ENCODE assay signal across 20 cellular contexts in the genomic region with DNA sequence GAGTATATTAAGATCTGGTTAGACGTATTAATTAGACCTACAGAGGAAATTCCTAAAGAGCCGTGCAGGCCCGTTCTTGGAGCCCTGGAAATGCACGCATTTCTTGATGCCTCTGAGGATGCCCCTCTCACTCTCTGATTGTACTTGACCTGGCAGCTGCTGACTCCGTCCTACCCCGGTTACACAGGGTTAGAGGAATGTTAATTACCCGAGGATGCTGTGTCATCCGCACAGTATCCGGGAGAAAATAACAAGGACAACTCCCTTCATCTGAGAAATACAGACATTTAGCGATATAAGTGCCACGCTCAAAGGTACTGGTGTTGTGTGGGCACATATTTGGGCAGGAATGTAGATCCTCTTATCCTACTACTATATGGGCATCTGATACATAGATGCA.
DNase-seq lines count a peak whose midpoint lies in the region; ATAC-seq, FAIRE-seq and TF ChIP-seq lines count a peak whose summit lies in the region.
"Had no signal": no experiment of that assay in that cellular context is flagged by ENCODE, and none has a peak within 500 bp of the region (broad histone marks: within the 10 kb centered on the region; RNA-seq: fewer than 3 reads in every experiment).

No MANE protein-coding gene starts in this region.

- peak overlapping the region; percentile 68 to 82 for H3K27ac ChIP-seq in breast epithelium
- H3K27ac ChIP-seq: dorsolateral prefrontal cortex, gastroesophageal sphincter, HL-60, uterus had no signal

- H3K9me3 ChIP-seq in breast epithelium = no peaks in the 10 kb centered on the region
- H3K9me3 ChIP-seq: gastroesophageal sphincter, uterus had no signal

- TF ChIP-seq POLR2A in breast epithelium (IDR thresholded peaks at IDR 0.05) = no peak

- no peaks in the 10 kb centered on the region for H3K4me1 ChIP-seq in breast epithelium
- H3K4me1 ChIP-seq: gastroesophageal sphincter, uterus had no signal

- DNase-seq in HTR-8/SVneo (ENCODE audit: insufficient read length, low spot score) = peak; percentile 70
- no peak for DNase-seq in breast epithelium (ENCODE audit: low spot score in 2 of 2)
- DNase-seq in kidney tubule cell (ENCODE audit: low spot score) = peak; percentile 87
- no peak for DNase-seq in T-helper 2 cell
- no peak for DNase-seq in NCI-H1436 treated with DMSO at 0.1 percent for 48 hours (lab: John Stamatoyannopoulos, UW)
- no peak for DNase-seq in OCI-M2 (lab: John Stamatoyannopoulos, UW; ENCODE audit: unreplicated experiment)
- DNase-seq in activated naive CD8-positive, alpha-beta T cell treated with anti-CD3 and anti-CD28 coated beads, Interleukin-2, amount 50 U/mL, for 24 hours = no peak
- DNase-seq: activated CD8-positive, alpha-beta T cell treated with anti-CD3 and anti-CD28 coated beads for 36 hours; aorta; COR-L47; dorsolateral prefrontal cortex; naive B cell; NCI-H187 treated with DMSO at 0.1 percent for 48 hours; NCI-H774; stimulated activated naive CD4-positive, alpha-beta T cell; uterus had no signal

- H3K36me3 ChIP-seq in breast epithelium = no peaks in the 10 kb centered on the region
- H3K36me3 ChIP-seq: gastroesophageal sphincter, uterus had no signal

- no peaks in the 10 kb centered on the region for H3K36me3 Mint-ChIP-seq in activated naive CD8-positive, alpha-beta T cell treated with anti-CD3 and anti-CD28 coated beads, Interleukin-2, amount 50 U/mL, for 24 hours (ENCODE audit: low read depth)
- H3K36me3 Mint-ChIP-seq: naive B cell had no signal

- H3K27ac Mint-ChIP-seq in activated naive CD8-positive, alpha-beta T cell treated with anti-CD3 and anti-CD28 coated beads, Interleukin-2, amount 50 U/mL, for 24 hours = no peak overlapping the region
- H3K27ac Mint-ChIP-seq: activated CD8-positive, alpha-beta T cell treated with anti-CD3 and anti-CD28 coated beads for 36 hours; activated T-helper 2 cell treated with anti-CD3 and anti-CD28 coated beads, Interferon-gamma antibody, Interleukin-2, Interleukin-4, amounts not matched to agents 10 μg/mL and 5 μg/mL and 100 μg/mL, durations not matched to agents 14 hours and 24 hours and 36 hours; naive B cell had no signal

- FAIRE-seq in HTR-8/SVneo (lab: Jason Lieb, UNC) = peak; percentile 94

- ATAC-seq in activated naive CD8-positive, alpha-beta T cell treated with anti-CD3 and anti-CD28 coated beads, Interleukin-2, amount 50 U/mL, for 24 hours = no peak
- ATAC-seq: activated CD8-positive, alpha-beta T cell treated with anti-CD3 and anti-CD28 coated beads for 36 hours; gastroesophageal sphincter; Right ventricle myocardium inferior had no signal

- H3K27me3 Mint-ChIP-seq in activated naive CD8-positive, alpha-beta T cell treated with anti-CD3 and anti-CD28 coated beads, Interleukin-2, amount 50 U/mL, for 24 hours = no peaks in the 10 kb centered on the region
- H3K27me3 Mint-ChIP-seq: activated CD8-positive, alpha-beta T cell treated with anti-CD3 and anti-CD28 coated beads for 36 hours; naive B cell had no signal

- H3K4me1 Mint-ChIP-seq in activated naive CD8-positive, alpha-beta T cell treated with anti-CD3 and anti-CD28 coated beads, Interleukin-2, amount 50 U/mL, for 24 hours = no peaks in the 10 kb centered on the region
- H3K4me1 Mint-ChIP-seq: naive B cell had no signal

- no peaks in the 10 kb centered on the region for H3K27me3 ChIP-seq in breast epithelium
- H3K27me3 ChIP-seq: dorsolateral prefrontal cortex, gastroesophageal sphincter, uterus had no signal

- TF ChIP-seq CTCF in breast epithelium (IDR thresholded peaks at IDR 0.05) = no peak

- peaks cover 20% of the 10 kb centered on the region for H3K9me3 Mint-ChIP-seq in activated naive CD8-positive, alpha-beta T cell treated with anti-CD3 and anti-CD28 coated beads, Interleukin-2, amount 50 U/mL, for 24 hours

- no peak overlapping the region for H3K4me3 ChIP-seq in breast epithelium
- H3K4me3 ChIP-seq: dorsolateral prefrontal cortex, gastroesophageal sphincter, uterus had no signal

- H3K4me3 Mint-ChIP-seq in activated naive CD8-positive, alpha-beta T cell treated with anti-CD3 and anti-CD28 coated beads, Interleukin-2, amount 50 U/mL, for 24 hours = no peak overlapping the region
- H3K4me3 Mint-ChIP-seq: activated CD8-positive, alpha-beta T cell treated with anti-CD3 and anti-CD28 coated beads for 36 hours; naive B cell had no signal

- intact Hi-C loops in breast epithelium (cut with DNase I; ENCODE audit: low total_unique reads) = no loop called here

Comparison
In these comparisons a context has a peak if more than half of its experiments do, and no peak if none do; other contexts are left out.
1. DNase-seq: peak in HTR-8/SVneo (single experiment) and kidney tubule cell (single experiment); none in breast epithelium (0 of 2), T-helper 2 cell (0 of 5), NCI-H1436 treated with DMSO at 0.1 percent for 48 hours (single experiment), OCI-M2 (single experiment) and activated naive CD8-positive, alpha-beta T cell treated with anti-CD3 and anti-CD28 coated beads, Interleukin-2, amount 50 U/mL, for 24 hours (single experiment).